ENCODE assay signal across 1 cellular context in genomic region chr2:183185534-183185933, GRCh38.
TF ChIP-seq lines count a peak whose summit lies in the region.

No MANE protein-coding gene starts in this region.

TF ChIP-seq in GM23338, 12 proteins besides CTCF, POLR2A, EP300 and RAD21 (continued from another document):
- no peak for TF ChIP-seq ZNF462 (CRISPR knock-in tag; IDR thresholded peaks at IDR 0.05)
- TF ChIP-seq ZNF114 (CRISPR knock-in tag; IDR thresholded peaks at IDR 0.05), result no peak
- no peak for TF ChIP-seq POLR2AphosphoS5 (IDR thresholded peaks at IDR 0.05; ENCODE audit: low read depth)
- TF ChIP-seq EZH2 (IDR thresholded peaks at IDR 0.05; ENCODE audit: low read depth, unreplicated experiment), result no peak
- no peak for TF ChIP-seq ETS1 (IDR thresholded peaks at IDR 0.05)
TF ChIP-seq in GM23338: peak in this region for 0.
